Comparison of ENCODE assay signal across 8 cellular contexts in genomic region chr19:18503971-18504885, GRCh38. TPM values are rescaled to one million over a fixed set of nuclear protein-coding genes. Genes with fewer than 3 reads are reported as not detected.
DNase-seq lines count a peak whose midpoint lies in the region; ATAC-seq and TF ChIP-seq lines count a peak whose summit lies in the region.

No MANE protein-coding gene starts in this region.

- peak; percentile 61 for ATAC-seq in HG03097 (IDR thresholded peaks at IDR 0.05; ENCODE audit: low FRiP score, unreplicated experiment)

- peaks cover 12% of the 10 kb centered on the region for H3K36me3 Mint-ChIP-seq in Calu3 (ENCODE audit: insufficient read depth, unreplicated experiment)
- H3K36me3 Mint-ChIP-seq in chondrocyte (ENCODE audit: low read depth): no peaks in the 10 kb centered on the region
- H3K36me3 Mint-ChIP-seq in nephron progenitor cell (ENCODE audit: low read depth): no peaks in the 10 kb centered on the region

- intact Hi-C loops in Calu3 (cut with micrococcal nuclease; ENCODE audit: unreplicated experiment) (no loop called here), posterior cingulate gyrus (cut with DNase I) (no loop called here)

- H3K4me3 Mint-ChIP-seq in Calu3 (ENCODE audit: low read depth, unreplicated experiment): peak overlapping the region; percentile 7
- H3K4me3 Mint-ChIP-seq in chondrocyte (ENCODE audit: unreplicated experiment): no peak overlapping the region
- H3K4me3 Mint-ChIP-seq in nephron progenitor cell: peak overlapping the region; percentile 47

- BruUV-seq in Calu3 (replicated peaks; lab: Mats Ljungman, UMichigan): no TSS peak

- no peaks in the 10 kb centered on the region for H3K27me3 Mint-ChIP-seq in Calu3 (ENCODE audit: unreplicated experiment)
- no peaks in the 10 kb centered on the region for H3K27me3 Mint-ChIP-seq in chondrocyte (ENCODE audit: low read depth)
- H3K27me3 Mint-ChIP-seq in nephron progenitor cell (ENCODE audit: low read depth, poor library complexity): no peaks in the 10 kb centered on the region

- TF ChIP-seq CTCF in Calu3 (IDR thresholded peaks at IDR 0.05; ENCODE audit: unreplicated experiment) (no peak), chondrocyte (IDR thresholded peaks at IDR 0.05) (no peak), nephron progenitor cell (IDR thresholded peaks at IDR 0.05) (no peak)

- DNase-seq in Calu3: peak; percentile 53
- DNase-seq in chondrocyte (ENCODE audit: low spot score): no peak
- DNase-seq in nephron progenitor cell: no peak
- DNase-seq in stimulated activated naive CD4-positive, alpha-beta T cell treated with Interleukin-2 at 50 U/mL for 16 hours (lab: John Stamatoyannopoulos, UW): no peak
- DNase-seq in NOMO-1 treated with dmso at 0.1 percent for 144 hours (lab: John Stamatoyannopoulos, UW; ENCODE audit: unreplicated experiment): no peak
- no peak for DNase-seq in posterior cingulate gyrus
- DNase-seq in activated T-cell treated with anti-CD3 and anti-CD28 coated beads, Interleukin-2, amount 50 U/mL, for 1 hour: no peak

- H3K4me1 Mint-ChIP-seq in Calu3 (ENCODE audit: low read depth, unreplicated experiment): peaks cover 42% of the 10 kb centered on the region
- peaks cover 66% of the 10 kb centered on the region for H3K4me1 Mint-ChIP-seq in chondrocyte (ENCODE audit: low read depth)
- H3K4me1 Mint-ChIP-seq in nephron progenitor cell: peaks cover 70% of the 10 kb centered on the region

- H3K9me3 Mint-ChIP-seq in Calu3 (ENCODE audit: low read depth, unreplicated experiment) (no peaks in the 10 kb centered on the region), chondrocyte (ENCODE audit: low read depth) (no peaks in the 10 kb centered on the region), nephron progenitor cell (no peaks in the 10 kb centered on the region)

- H3K27ac Mint-ChIP-seq in Calu3 (ENCODE audit: unreplicated experiment) (no peak overlapping the region), chondrocyte (ENCODE audit: unreplicated experiment) (peak overlapping the region; percentile 71), nephron progenitor cell (peak overlapping the region; percentile 45)

- CTCF ChIA-PET in Calu3 (lab: Charles Lee): interaction anchor here (1.1 kb wide), 1 partner anchor 328 kb away, joined by 3 read pairs; the partner anchor contains the start of gene UPF1

RNA-seq across cellular contexts. Expression of gene ELL, which starts 17.6 kb away (rescaled TPM):
- total RNA-seq in Calu3 (2022) (11.0 and 12.5 TPM in 2 replicates), chondrocyte (12.4 to 14.0 TPM (median 13.0 TPM) in 3 replicates)

RNA-seq across cellular contexts. Expression of gene FKBP8, which starts 39.1 kb away (rescaled TPM):
- total RNA-seq in Calu3 (2022) (123 and 126 TPM in 2 replicates), chondrocyte (168 to 192 TPM (median 190 TPM) in 3 replicates)

RNA-seq across cellular contexts. Expression of gene KXD1, which starts 53.4 kb away (rescaled TPM):
- 61.0 and 61.5 TPM in 2 replicates for total RNA-seq in Calu3 (2022)
- 63.4 to 69.8 TPM (median 65.4 TPM) in 3 replicates for total RNA-seq in chondrocyte
